In genomic region chr15:49530106-49530505, GRCh38 we compare ENCODE assay signal across 29 cellular contexts.
DNase-seq lines count a peak whose midpoint lies in the region; ATAC-seq, FAIRE-seq and TF ChIP-seq lines count a peak whose summit lies in the region.
"Had no signal": no experiment of that assay in that cellular context is flagged by ENCODE, and none has a peak within 500 bp of the region (broad histone marks: within the 10 kb centered on the region; RNA-seq: fewer than 3 reads in every experiment).

No MANE protein-coding gene starts in this region.

- H3K9me3 ChIP-seq in mesenchymal stem cell (ENCODE audit: control insufficient read depth, low read length) (peaks cover 23% of the 10 kb centered on the region), lower lobe of right lung (peaks cover 6% of the 10 kb centered on the region)
- H3K9me3 ChIP-seq: BE2C, uterus had no signal

- H3K4me2 ChIP-seq in mesenchymal stem cell (ENCODE audit: low read length, poor library complexity, severe bottlenecking) = no peak overlapping the region
- H3K4me2 ChIP-seq: smooth muscle cell had no signal

- H2BK120ac ChIP-seq in mesenchymal stem cell (ENCODE audit: low read depth, low read length) = no peak overlapping the region

- H3K27me3 ChIP-seq in bronchial epithelial cell (ENCODE audit: control insufficient read depth, insufficient read depth, low read length) (no peaks in the 10 kb centered on the region), mesenchymal stem cell (ENCODE audit: control insufficient read depth in 1 of 2, insufficient read depth in 1 of 2, low read length in 2 of 2) (no peaks in the 10 kb centered on the region), lower lobe of right lung (ENCODE audit: low read depth) (no peaks in the 10 kb centered on the region)
- H3K27me3 ChIP-seq: BE2C, cardiac muscle cell, uterus had no signal

- H4K91ac ChIP-seq in mesenchymal stem cell (ENCODE audit: low read length) = no peak overlapping the region

- no peak overlapping the region for H2BK5ac ChIP-seq in mesenchymal stem cell (ENCODE audit: low read depth, low read length, poor library complexity, severe bottlenecking)

- ATAC-seq in lower lobe of right lung = no peak
- ATAC-seq: activated CD4-positive, CD25-positive, alpha-beta regulatory T cell treated with anti-CD3 and anti-CD28 coated beads, Interleukin-2, amount 50 U/mL, for 24 hours; activated CD8-positive, alpha-beta T cell treated with anti-CD3 and anti-CD28 coated beads, Interleukin-2, amount 10 ng/mL, durations not matched to agents 7 days and 5 days; stimulated activated naive B cell treated with anti-CD40 and anti-IgM and Interleukin-4, amounts not matched to agents 10 μg/mL and 1 μg/mL and 100 μg/mL, for 72 hours had no signal

- no peak overlapping the region for H3K9ac ChIP-seq in mesenchymal stem cell (ENCODE audit: low read length)

- intact Hi-C loops in lower lobe of right lung (cut with DNase I) = no loop called here

- no peaks in the 10 kb centered on the region for H3K4me1 ChIP-seq in mesenchymal stem cell (ENCODE audit: control insufficient read depth, insufficient read depth, low read depth, low read length)
- no peaks in the 10 kb centered on the region for H3K4me1 ChIP-seq in lower lobe of right lung
- H3K4me1 ChIP-seq: BE2C, uterus had no signal

- no peak overlapping the region for H3K14ac ChIP-seq in mesenchymal stem cell (ENCODE audit: low read length in 2 of 2)

- no peak overlapping the region for H3K4ac ChIP-seq in mesenchymal stem cell (ENCODE audit: low read depth in 1 of 2, low read length in 2 of 2)

- no peak overlapping the region for H2AFZ ChIP-seq in mesenchymal stem cell (ENCODE audit: low read depth, low read length)

- H3K18ac ChIP-seq in mesenchymal stem cell (ENCODE audit: low read depth in 1 of 2, low read length in 2 of 2) = no peak overlapping the region

- no peak overlapping the region for H2BK15ac ChIP-seq in mesenchymal stem cell (ENCODE audit: low read depth, poor library complexity, severe bottlenecking)

- no peak overlapping the region for H3K27ac ChIP-seq in mesenchymal stem cell (ENCODE audit: low read length, poor library complexity, severe bottlenecking)
- no peak overlapping the region for H3K27ac ChIP-seq in lower lobe of right lung
- H3K27ac ChIP-seq: cardiac muscle cell, HL-60, uterus had no signal

- TF ChIP-seq CTCF in bronchial epithelial cell (IDR thresholded peaks at IDR 0.05; ENCODE audit: insufficient read depth, low read length, severe bottlenecking) (no peak), lower lobe of right lung (IDR thresholded peaks at IDR 0.05) (no peak)

- H3K79me1 ChIP-seq in mesenchymal stem cell (replicated peaks; ENCODE audit: low read length, poor library complexity, severe bottlenecking) = no peaks in the 10 kb centered on the region

- no peak overlapping the region for H3K23ac ChIP-seq in mesenchymal stem cell (ENCODE audit: low read length in 2 of 2)

- H3K36me3 ChIP-seq in bronchial epithelial cell (ENCODE audit: control insufficient read depth, insufficient read depth, low read length) = no peaks in the 10 kb centered on the region
- no peaks in the 10 kb centered on the region for H3K36me3 ChIP-seq in mesenchymal stem cell (ENCODE audit: control insufficient read depth in 1 of 2, insufficient read depth in 2 of 2, low read depth in 1 of 2, low read length in 2 of 2)
- no peaks in the 10 kb centered on the region for H3K36me3 ChIP-seq in lower lobe of right lung
- H3K36me3 ChIP-seq: BE2C, cardiac muscle cell, uterus had no signal

- WGBS in mesenchymal stem cell = no CpG with 5 or more reads among the region's 1 CpG

- FAIRE-seq in bronchial epithelial cell (lab: Jason Lieb, UNC) = no peak

- no peak overlapping the region for H2AK5ac ChIP-seq in mesenchymal stem cell (ENCODE audit: low read length, severe bottlenecking)

- no peak overlapping the region for H4K8ac ChIP-seq in mesenchymal stem cell (ENCODE audit: low read length)

- no peak overlapping the region for H3K4me3 ChIP-seq in bronchial epithelial cell (ENCODE audit: low read depth, low read length)
- no peak overlapping the region for H3K4me3 ChIP-seq in mesenchymal stem cell (ENCODE audit: insufficient read depth in 1 of 2, low read depth in 1 of 2, low read length in 2 of 2)
- no peak overlapping the region for H3K4me3 ChIP-seq in lower lobe of right lung
- H3K4me3 ChIP-seq: cardiac muscle cell, smooth muscle cell, uterus had no signal

- peak; percentile 20 for DNase-seq in EL
- DNase-seq in LHCN-M2 (ENCODE audit: low read depth) = peak; percentile 25
- peak; percentile 24 for DNase-seq in bronchial epithelial cell (ENCODE audit: low read depth)
- peak; percentile 26 for DNase-seq in mesenchymal stem cell
- no peak for DNase-seq in lower lobe of right lung
- no peak for DNase-seq in dermis blood vessel endothelial cell
- no peak for DNase-seq in glomerular visceral epithelial cell (ENCODE audit: extremely low spot score)
- DNase-seq: activated CD8-positive, alpha-beta T cell treated with anti-CD3 and anti-CD28 coated beads, Interleukin-2, amount 10 ng/mL, durations not matched to agents 7 days and 5 days; activated T-cell treated with anti-CD3 and anti-CD28 coated beads, Interleukin-2, amount 50 U/mL, for 24 hours; amniotic stem cell; BE2C; COR-L47; DMS79 treated with DMSO at 0.1 percent for 48 hours; GOT3; KBM-7; kidney glomerular epithelial cell; naive B cell; NCI-H187 treated with DMSO at 0.1 percent for 48 hours; NCI-H2227 treated with DMSO at 0.1 percent for 48 hours; NCI-H774; nucleus accumbens; Right ventricle myocardium superior; stimulated activated naive B cell treated with anti-CD40 and anti-IgM and Interleukin-4, amounts not matched to agents 10 μg/mL and 1 μg/mL and 100 μg/mL, for 72 hours; SW 1271; uterus had no signal

- no peak overlapping the region for H2BK12ac ChIP-seq in mesenchymal stem cell (ENCODE audit: low read length in 2 of 2)

Comparison
In these comparisons a context has a peak if more than half of its experiments do, and no peak if none do; other contexts are left out.
1. DNase-seq: peak in EL (single experiment), LHCN-M2 (single experiment), bronchial epithelial cell (single experiment) and mesenchymal stem cell (single experiment); none in lower lobe of right lung (single experiment), dermis blood vessel endothelial cell (single experiment) and glomerular visceral epithelial cell (single experiment).